ENCODE assay signal across 1 cellular context in the genomic region with DNA sequence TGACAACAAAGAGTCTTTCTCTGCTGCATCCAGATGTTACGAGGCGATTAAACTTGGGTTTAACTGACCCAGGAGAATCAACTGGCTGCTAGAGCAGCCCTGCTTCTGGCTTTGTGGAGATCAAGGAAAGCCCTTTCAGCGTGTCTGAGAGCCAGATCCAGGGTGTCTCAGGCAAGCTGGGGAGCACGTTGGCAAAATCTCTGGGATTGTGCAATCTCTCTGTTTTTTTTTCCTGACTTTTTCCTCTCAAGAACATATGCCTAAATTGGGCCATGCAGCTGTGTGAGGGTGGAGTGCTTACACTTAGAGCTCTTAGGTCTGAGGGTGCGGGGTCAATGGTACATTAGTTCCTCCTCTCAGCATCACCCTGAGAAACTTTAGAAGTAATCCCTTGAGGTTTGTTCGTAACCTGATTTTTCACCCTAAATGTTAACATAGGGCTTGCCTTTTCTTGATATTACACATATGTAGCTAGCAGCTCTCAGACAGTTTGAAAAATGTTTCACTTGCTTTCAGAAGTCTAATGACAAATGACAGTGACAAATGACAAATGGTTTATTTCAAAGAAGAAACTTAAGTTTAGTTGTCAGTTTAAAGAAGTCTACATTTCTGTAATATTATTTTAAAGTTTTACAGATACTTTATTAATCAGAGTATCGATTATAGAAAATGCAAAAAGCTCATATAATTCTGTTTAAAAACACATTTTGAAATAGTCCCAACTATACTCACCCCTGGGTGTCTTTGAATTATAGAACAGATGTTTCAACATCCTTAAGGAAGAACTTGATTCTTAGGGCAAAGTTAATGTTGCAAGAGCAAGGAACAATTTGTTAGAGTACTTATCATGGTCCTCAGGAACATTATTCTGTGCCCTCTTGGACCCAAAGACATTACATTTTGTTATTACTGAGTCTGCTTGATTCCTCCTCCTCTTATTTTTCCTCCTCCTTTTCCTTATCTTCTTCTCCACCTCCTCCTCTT.
TF ChIP-seq lines count a peak whose summit lies in the region.

No MANE protein-coding gene starts in this region.

TF ChIP-seq in GM12878, 131 proteins besides CTCF, POLR2A, EP300 and RAD21 (continued from another document and continues in another):
- TF ChIP-seq, protein P1, sequence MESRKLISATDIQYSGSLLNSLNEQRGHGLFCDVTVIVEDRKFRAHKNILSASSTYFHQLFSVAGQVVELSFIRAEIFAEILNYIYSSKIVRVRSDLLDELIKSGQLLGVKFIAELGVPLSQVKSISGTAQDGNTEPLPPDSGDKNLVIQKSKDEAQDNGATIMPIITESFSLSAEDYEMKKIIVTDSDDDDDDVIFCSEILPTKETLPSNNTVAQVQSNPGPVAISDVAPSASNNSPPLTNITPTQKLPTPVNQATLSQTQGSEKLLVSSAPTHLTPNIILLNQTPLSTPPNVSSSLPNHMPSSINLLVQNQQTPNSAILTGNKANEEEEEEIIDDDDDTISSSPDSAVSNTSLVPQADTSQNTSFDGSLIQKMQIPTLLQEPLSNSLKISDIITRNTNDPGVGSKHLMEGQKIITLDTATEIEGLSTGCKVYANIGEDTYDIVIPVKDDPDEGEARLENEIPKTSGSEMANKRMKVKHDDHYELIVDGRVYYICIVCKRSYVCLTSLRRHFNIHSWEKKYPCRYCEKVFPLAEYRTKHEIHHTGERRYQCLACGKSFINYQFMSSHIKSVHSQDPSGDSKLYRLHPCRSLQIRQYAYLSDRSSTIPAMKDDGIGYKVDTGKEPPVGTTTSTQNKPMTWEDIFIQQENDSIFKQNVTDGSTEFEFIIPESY (IDR thresholded peaks at IDR 0.05): no peak
- TF ChIP-seq TCF12 (IDR thresholded peaks at IDR 0.05; ENCODE audit: low read depth, low read length) (no peak), ZNF207 (IDR thresholded peaks at IDR 0.05; ENCODE audit: borderline replicate concordance) (no peak), NFXL1 (IDR thresholded peaks at IDR 0.05; ENCODE audit: borderline replicate concordance) (no peak), CHD2 (IDR thresholded peaks at IDR 0.05; ENCODE audit: borderline replicate concordance, low read depth, low read length) (peak; percentile 53; the same call in 1 of the 2 replicates), BACH1 (IDR thresholded peaks at IDR 0.05; ENCODE audit: borderline replicate concordance) (peak; percentile 33; the same call in 1 of the 2 replicates), SREBF2 (IDR thresholded peaks at IDR 0.05; ENCODE audit: low read length) (no peak), KLF5 (IDR thresholded peaks at IDR 0.05; ENCODE audit: partially characterized antibody) (no peak), NBN (IDR thresholded peaks at IDR 0.05) (peak; percentile 52; the same call in 1 of the 2 replicates), JUNB (IDR thresholded peaks at IDR 0.05) (no peak), TCF3 (IDR thresholded peaks at IDR 0.05; ENCODE audit: borderline replicate concordance, insufficient read depth, low read depth, low read length) (no peak), PAX8 (IDR thresholded peaks at IDR 0.05) (no peak), ATF7 (IDR thresholded peaks at IDR 0.05; ENCODE audit: low read depth) (peak; percentile 89), POU2F2 (IDR thresholded peaks at IDR 0.05; ENCODE audit: borderline replicate concordance, low read depth, low read length) (no peak), IRF4 (IDR thresholded peaks at IDR 0.05; ENCODE audit: low read depth, low read length) (no peak), IKZF1 (conservative IDR thresholded peaks at IDR 0.05) (peak; percentile 39), MYC (IDR thresholded peaks at IDR 0.05; ENCODE audit: insufficient read depth, insufficient read length, insufficient replicate concordance, low read length, severe bottlenecking) (no peak), RB1 (IDR thresholded peaks at IDR 0.05; ENCODE audit: borderline replicate concordance) (no peak), ZNF24 (IDR thresholded peaks at IDR 0.05) (peak; percentile 66), RBBP5 (conservative IDR thresholded peaks at IDR 0.05) (no peak), CHD4 (IDR thresholded peaks at IDR 0.05) (no peak), MEF2B (IDR thresholded peaks at IDR 0.05; ENCODE audit: partially characterized antibody, poor library complexity, severe bottlenecking) (peak; percentile 97), FOS (IDR thresholded peaks at IDR 0.05; ENCODE audit: borderline replicate concordance, extremely low read depth, insufficient read length) (no peak), DPF2 (IDR thresholded peaks at IDR 0.05) (0 out of 2 replicates have a peak, but pooled peaks have one; percentile 48)
- TF ChIP-seq, protein P2, sequence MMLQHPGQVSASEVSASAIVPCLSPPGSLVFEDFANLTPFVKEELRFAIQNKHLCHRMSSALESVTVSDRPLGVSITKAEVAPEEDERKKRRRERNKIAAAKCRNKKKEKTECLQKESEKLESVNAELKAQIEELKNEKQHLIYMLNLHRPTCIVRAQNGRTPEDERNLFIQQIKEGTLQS (IDR thresholded peaks at IDR 0.05; ENCODE audit: borderline replicate concordance, extremely low read depth, low read depth, low read length): no peak
- TF ChIP-seq, protein P3, sequence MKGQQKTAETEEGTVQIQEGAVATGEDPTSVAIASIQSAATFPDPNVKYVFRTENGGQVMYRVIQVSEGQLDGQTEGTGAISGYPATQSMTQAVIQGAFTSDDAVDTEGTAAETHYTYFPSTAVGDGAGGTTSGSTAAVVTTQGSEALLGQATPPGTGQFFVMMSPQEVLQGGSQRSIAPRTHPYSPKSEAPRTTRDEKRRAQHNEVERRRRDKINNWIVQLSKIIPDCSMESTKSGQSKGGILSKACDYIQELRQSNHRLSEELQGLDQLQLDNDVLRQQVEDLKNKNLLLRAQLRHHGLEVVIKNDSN (IDR thresholded peaks at IDR 0.05; ENCODE audit: borderline replicate concordance, extremely low read length, insufficient read depth, low read depth, low read length): no peak
- TF ChIP-seq, protein P4, sequence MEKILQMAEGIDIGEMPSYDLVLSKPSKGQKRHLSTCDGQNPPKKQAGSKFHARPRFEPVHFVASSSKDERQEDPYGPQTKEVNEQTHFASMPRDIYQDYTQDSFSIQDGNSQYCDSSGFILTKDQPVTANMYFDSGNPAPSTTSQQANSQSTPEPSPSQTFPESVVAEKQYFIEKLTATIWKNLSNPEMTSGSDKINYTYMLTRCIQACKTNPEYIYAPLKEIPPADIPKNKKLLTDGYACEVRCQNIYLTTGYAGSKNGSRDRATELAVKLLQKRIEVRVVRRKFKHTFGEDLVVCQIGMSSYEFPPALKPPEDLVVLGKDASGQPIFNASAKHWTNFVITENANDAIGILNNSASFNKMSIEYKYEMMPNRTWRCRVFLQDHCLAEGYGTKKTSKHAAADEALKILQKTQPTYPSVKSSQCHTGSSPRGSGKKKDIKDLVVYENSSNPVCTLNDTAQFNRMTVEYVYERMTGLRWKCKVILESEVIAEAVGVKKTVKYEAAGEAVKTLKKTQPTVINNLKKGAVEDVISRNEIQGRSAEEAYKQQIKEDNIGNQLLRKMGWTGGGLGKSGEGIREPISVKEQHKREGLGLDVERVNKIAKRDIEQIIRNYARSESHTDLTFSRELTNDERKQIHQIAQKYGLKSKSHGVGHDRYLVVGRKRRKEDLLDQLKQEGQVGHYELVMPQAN (conservative IDR thresholded peaks at IDR 0.05): no peak
- TF ChIP-seq, protein P5, sequence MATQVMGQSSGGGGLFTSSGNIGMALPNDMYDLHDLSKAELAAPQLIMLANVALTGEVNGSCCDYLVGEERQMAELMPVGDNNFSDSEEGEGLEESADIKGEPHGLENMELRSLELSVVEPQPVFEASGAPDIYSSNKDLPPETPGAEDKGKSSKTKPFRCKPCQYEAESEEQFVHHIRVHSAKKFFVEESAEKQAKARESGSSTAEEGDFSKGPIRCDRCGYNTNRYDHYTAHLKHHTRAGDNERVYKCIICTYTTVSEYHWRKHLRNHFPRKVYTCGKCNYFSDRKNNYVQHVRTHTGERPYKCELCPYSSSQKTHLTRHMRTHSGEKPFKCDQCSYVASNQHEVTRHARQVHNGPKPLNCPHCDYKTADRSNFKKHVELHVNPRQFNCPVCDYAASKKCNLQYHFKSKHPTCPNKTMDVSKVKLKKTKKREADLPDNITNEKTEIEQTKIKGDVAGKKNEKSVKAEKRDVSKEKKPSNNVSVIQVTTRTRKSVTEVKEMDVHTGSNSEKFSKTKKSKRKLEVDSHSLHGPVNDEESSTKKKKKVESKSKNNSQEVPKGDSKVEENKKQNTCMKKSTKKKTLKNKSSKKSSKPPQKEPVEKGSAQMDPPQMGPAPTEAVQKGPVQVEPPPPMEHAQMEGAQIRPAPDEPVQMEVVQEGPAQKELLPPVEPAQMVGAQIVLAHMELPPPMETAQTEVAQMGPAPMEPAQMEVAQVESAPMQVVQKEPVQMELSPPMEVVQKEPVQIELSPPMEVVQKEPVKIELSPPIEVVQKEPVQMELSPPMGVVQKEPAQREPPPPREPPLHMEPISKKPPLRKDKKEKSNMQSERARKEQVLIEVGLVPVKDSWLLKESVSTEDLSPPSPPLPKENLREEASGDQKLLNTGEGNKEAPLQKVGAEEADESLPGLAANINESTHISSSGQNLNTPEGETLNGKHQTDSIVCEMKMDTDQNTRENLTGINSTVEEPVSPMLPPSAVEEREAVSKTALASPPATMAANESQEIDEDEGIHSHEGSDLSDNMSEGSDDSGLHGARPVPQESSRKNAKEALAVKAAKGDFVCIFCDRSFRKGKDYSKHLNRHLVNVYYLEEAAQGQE (IDR thresholded peaks at IDR 0.05; ENCODE audit: low read depth, low read length): no peak
- TF ChIP-seq, protein P6, sequence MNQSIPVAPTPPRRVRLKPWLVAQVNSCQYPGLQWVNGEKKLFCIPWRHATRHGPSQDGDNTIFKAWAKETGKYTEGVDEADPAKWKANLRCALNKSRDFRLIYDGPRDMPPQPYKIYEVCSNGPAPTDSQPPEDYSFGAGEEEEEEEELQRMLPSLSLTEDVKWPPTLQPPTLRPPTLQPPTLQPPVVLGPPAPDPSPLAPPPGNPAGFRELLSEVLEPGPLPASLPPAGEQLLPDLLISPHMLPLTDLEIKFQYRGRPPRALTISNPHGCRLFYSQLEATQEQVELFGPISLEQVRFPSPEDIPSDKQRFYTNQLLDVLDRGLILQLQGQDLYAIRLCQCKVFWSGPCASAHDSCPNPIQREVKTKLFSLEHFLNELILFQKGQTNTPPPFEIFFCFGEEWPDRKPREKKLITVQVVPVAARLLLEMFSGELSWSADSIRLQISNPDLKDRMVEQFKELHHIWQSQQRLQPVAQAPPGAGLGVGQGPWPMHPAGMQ (IDR thresholded peaks at IDR 0.05; ENCODE audit: borderline replicate concordance): no peak
- TF ChIP-seq, protein P7, sequence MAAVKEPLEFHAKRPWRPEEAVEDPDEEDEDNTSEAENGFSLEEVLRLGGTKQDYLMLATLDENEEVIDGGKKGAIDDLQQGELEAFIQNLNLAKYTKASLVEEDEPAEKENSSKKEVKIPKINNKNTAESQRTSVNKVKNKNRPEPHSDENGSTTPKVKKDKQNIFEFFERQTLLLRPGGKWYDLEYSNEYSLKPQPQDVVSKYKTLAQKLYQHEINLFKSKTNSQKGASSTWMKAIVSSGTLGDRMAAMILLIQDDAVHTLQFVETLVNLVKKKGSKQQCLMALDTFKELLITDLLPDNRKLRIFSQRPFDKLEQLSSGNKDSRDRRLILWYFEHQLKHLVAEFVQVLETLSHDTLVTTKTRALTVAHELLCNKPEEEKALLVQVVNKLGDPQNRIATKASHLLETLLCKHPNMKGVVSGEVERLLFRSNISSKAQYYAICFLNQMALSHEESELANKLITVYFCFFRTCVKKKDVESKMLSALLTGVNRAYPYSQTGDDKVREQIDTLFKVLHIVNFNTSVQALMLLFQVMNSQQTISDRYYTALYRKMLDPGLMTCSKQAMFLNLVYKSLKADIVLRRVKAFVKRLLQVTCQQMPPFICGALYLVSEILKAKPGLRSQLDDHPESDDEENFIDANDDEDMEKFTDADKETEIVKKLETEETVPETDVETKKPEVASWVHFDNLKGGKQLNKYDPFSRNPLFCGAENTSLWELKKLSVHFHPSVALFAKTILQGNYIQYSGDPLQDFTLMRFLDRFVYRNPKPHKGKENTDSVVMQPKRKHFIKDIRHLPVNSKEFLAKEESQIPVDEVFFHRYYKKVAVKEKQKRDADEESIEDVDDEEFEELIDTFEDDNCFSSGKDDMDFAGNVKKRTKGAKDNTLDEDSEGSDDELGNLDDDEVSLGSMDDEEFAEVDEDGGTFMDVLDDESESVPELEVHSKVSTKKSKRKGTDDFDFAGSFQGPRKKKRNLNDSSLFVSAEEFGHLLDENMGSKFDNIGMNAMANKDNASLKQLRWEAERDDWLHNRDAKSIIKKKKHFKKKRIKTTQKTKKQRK (IDR thresholded peaks at IDR 0.05; ENCODE audit: low read depth, low read length): no peak
- TF ChIP-seq, protein P8, sequence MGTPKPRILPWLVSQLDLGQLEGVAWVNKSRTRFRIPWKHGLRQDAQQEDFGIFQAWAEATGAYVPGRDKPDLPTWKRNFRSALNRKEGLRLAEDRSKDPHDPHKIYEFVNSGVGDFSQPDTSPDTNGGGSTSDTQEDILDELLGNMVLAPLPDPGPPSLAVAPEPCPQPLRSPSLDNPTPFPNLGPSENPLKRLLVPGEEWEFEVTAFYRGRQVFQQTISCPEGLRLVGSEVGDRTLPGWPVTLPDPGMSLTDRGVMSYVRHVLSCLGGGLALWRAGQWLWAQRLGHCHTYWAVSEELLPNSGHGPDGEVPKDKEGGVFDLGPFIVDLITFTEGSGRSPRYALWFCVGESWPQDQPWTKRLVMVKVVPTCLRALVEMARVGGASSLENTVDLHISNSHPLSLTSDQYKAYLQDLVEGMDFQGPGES (IDR thresholded peaks at IDR 0.05): no peak
- TF ChIP-seq, protein P9, sequence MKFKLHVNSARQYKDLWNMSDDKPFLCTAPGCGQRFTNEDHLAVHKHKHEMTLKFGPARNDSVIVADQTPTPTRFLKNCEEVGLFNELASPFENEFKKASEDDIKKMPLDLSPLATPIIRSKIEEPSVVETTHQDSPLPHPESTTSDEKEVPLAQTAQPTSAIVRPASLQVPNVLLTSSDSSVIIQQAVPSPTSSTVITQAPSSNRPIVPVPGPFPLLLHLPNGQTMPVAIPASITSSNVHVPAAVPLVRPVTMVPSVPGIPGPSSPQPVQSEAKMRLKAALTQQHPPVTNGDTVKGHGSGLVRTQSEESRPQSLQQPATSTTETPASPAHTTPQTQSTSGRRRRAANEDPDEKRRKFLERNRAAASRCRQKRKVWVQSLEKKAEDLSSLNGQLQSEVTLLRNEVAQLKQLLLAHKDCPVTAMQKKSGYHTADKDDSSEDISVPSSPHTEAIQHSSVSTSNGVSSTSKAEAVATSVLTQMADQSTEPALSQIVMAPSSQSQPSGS (IDR thresholded peaks at IDR 0.05; ENCODE audit: low read length): 0 out of 2 replicates have a peak, but pooled peaks have one; percentile 36
